8 cellular contexts compared by ENCODE assay signal in genomic region chr1:18926315-18927081, GRCh38. TPM values are rescaled to one million over a fixed set of nuclear protein-coding genes. Genes with fewer than 3 reads are reported as not detected.
DNase-seq lines count a peak whose midpoint lies in the region; ATAC-seq and TF ChIP-seq lines count a peak whose summit lies in the region.

No MANE protein-coding gene starts in this region.

- H3K9me3 Mint-ChIP-seq in activated T-cell treated with anti-CD3 and anti-CD28 coated beads, Interleukin-2, amount 50 U/mL, for 24 hours: peaks cover 3% of the 10 kb centered on the region

- intact Hi-C loops in gastrocnemius medialis (cut with DNase I; ENCODE audit: low total_unique reads): no loop called here

- H3K4me3 Mint-ChIP-seq in activated T-cell treated with anti-CD3 and anti-CD28 coated beads, Interleukin-2, amount 50 U/mL, for 24 hours: peak overlapping the region; percentile 82

- H3K9me3 ChIP-seq in gastrocnemius medialis: no peaks in the 10 kb centered on the region

- H3K36me3 ChIP-seq in gastrocnemius medialis: no peaks in the 10 kb centered on the region

- peaks cover 88% of the 10 kb centered on the region for H3K4me1 Mint-ChIP-seq in activated T-cell treated with anti-CD3 and anti-CD28 coated beads, Interleukin-2, amount 50 U/mL, for 24 hours (ENCODE audit: low read depth)

- TF ChIP-seq CTCF in GM12864 (IDR thresholded peaks at IDR 0.05; ENCODE audit: low read depth, low read length, missing control alignments) (peak; percentile 19), fibroblast of the aortic adventitia (IDR thresholded peaks at IDR 0.05; ENCODE audit: insufficient read depth, low read length) (no peak), gastrocnemius medialis (IDR thresholded peaks at IDR 0.05 in 4 of 5, conservative IDR thresholded peaks at IDR 0.05 in 1 of 5) (no peak)

- no peaks in the 10 kb centered on the region for H3K27me3 ChIP-seq in gastrocnemius medialis

- peaks cover 13% of the 10 kb centered on the region for H3K36me3 Mint-ChIP-seq in activated T-cell treated with anti-CD3 and anti-CD28 coated beads, Interleukin-2, amount 50 U/mL, for 24 hours (ENCODE audit: low read depth)

- peak overlapping the region; percentile 48 to 72 (median 70) for H3K27ac ChIP-seq in gastrocnemius medialis

- in situ Hi-C loops in gastrocnemius medialis (cut with MboI; ENCODE audit: low sequenced_read_pairs in 4 of 4): no loop called here

- TF ChIP-seq POLR2A in gastrocnemius medialis (IDR thresholded peaks at IDR 0.05): peak in 1 of 2 donors; percentile 16

- peaks cover 42 to 49% of the 10 kb centered on the region in 2 donors for H3K4me1 ChIP-seq in gastrocnemius medialis

- peak overlapping the region; percentile 58 for H3K4me3 ChIP-seq in GM12864 (ENCODE audit: low read depth, low read length)
- peak overlapping the region; percentile 10 for H3K4me3 ChIP-seq in fibroblast of the aortic adventitia (ENCODE audit: low read depth, low read length)
- H3K4me3 ChIP-seq in gastrocnemius medialis: peak overlapping the region in 1 of 4 donors; percentile 5

- no peaks in the 10 kb centered on the region for H3K27me3 Mint-ChIP-seq in activated T-cell treated with anti-CD3 and anti-CD28 coated beads, Interleukin-2, amount 50 U/mL, for 24 hours

- peak overlapping the region; percentile 99 for H3K27ac Mint-ChIP-seq in activated T-cell treated with anti-CD3 and anti-CD28 coated beads, Interleukin-2, amount 50 U/mL, for 24 hours

- DNase-seq in GM12864 (ENCODE audit: low read depth) (peak; percentile 83), OCI-M1 (lab: John Stamatoyannopoulos, UW) (peak; percentile 36), fibroblast of the aortic adventitia (ENCODE audit: low read depth) (peak; percentile 90), gastrocnemius medialis (peak in 1 of 2 donors; percentile 38), GOT3 (lab: John Stamatoyannopoulos, UW) (no peak), NCI-H1105 treated with DMSO at 0.1 percent for 48 hours (lab: John Stamatoyannopoulos, UW) (no peak)
- DNase-seq in activated T-cell treated with anti-CD3 and anti-CD28 coated beads, Interleukin-2, amount 50 U/mL, for 24 hours: peak; percentile 84

- peak; percentile 52 for ATAC-seq in HG02763 (IDR thresholded peaks at IDR 0.05; ENCODE audit: unreplicated experiment)
- ATAC-seq in gastrocnemius medialis: no peak

RNA-seq across cellular contexts. Expression of gene ALDH4A1, which starts 24.1 kb away (rescaled TPM):
- total RNA-seq in fibroblast of the aortic adventitia (ENCODE audit: low replicate concordance) (7.8 and 9.5 TPM in 2 replicates), gastrocnemius medialis (10 to 100 TPM; 22.8 to 35.3 (median 31.4) TPM)

RNA-seq across cellular contexts. Expression of gene IFFO2, which starts 30.0 kb away (rescaled TPM):
- total RNA-seq in fibroblast of the aortic adventitia (ENCODE audit: low replicate concordance) (3.3 and 23.4 TPM in 2 replicates), gastrocnemius medialis (10 to 100 TPM in 1 of 4 donors, 1 to 10 TPM in 3; 2.1 to 16.3 (median 5.7) TPM)

Comparison
In these comparisons a context has a peak if more than half of its experiments do, and no peak if none do; other contexts are left out.
1. DNase-seq: peak in GM12864 (single experiment), OCI-M1 (single experiment), activated T-cell treated with anti-CD3 and anti-CD28 coated beads, Interleukin-2, amount 50 U/mL, for 24 hours (single experiment) and fibroblast of the aortic adventitia (single experiment); none in GOT3 (single experiment) and NCI-H1105 treated with DMSO at 0.1 percent for 48 hours (single experiment).